8 cellular contexts compared by ENCODE assay signal in genomic region chr17:40361925-40362695, GRCh38. TPM values are rescaled to one million over a fixed set of nuclear protein-coding genes. Genes with fewer than 3 reads are reported as not detected.
A peak's percentile ranks its signal among the peaks of the same experiment; 100 is the strongest.
DNase-seq lines count a peak whose midpoint lies in the region; ATAC-seq and TF ChIP-seq lines count a peak whose summit lies in the region.

No MANE protein-coding gene starts in this region.

- H3K36me3 ChIP-seq in mesodermal cell (ENCODE audit: control insufficient read depth, insufficient read depth, low read length), result no peaks in the 10 kb centered on the region

- H3K4me3 ChIP-seq in AG10803 (ENCODE audit: low read length) (peak overlapping the region; percentile 44), mesodermal cell (ENCODE audit: extremely low read depth, insufficient read depth, low read length, poor library complexity, severe bottlenecking) (peak overlapping the region; percentile 51)

- DNase-seq in AG10803 (ENCODE audit: low read depth), result no peak
- no peak for DNase-seq in activated naive CD8-positive, alpha-beta T cell treated with anti-CD3 and anti-CD28 coated beads for 36 hours
- no peak for DNase-seq in SKM-1 (lab: John Stamatoyannopoulos, UW; ENCODE audit: unreplicated experiment)

- H3K27ac ChIP-seq in mesodermal cell (ENCODE audit: low read depth, low read length, severe bottlenecking), result no peak overlapping the region

- peak overlapping the region; percentile 82 for H3K4me3 Mint-ChIP-seq in activated naive CD8-positive, alpha-beta T cell treated with anti-CD3 and anti-CD28 coated beads for 36 hours

- peak; percentile 15 for ATAC-seq in HG02642 (IDR thresholded peaks at IDR 0.05; ENCODE audit: poor library complexity, unreplicated experiment)
- ATAC-seq in HG02763 (IDR thresholded peaks at IDR 0.05; ENCODE audit: unreplicated experiment), result no peak
- ATAC-seq in GM18861 (IDR thresholded peaks at IDR 0.05; ENCODE audit: unreplicated experiment), result no peak
- no peak for ATAC-seq in HG02973 (IDR thresholded peaks at IDR 0.05; ENCODE audit: unreplicated experiment)

- H3K4me1 Mint-ChIP-seq in activated naive CD8-positive, alpha-beta T cell treated with anti-CD3 and anti-CD28 coated beads for 36 hours, result peaks cover 11% of the 10 kb centered on the region

- H3K9me3 Mint-ChIP-seq in activated naive CD8-positive, alpha-beta T cell treated with anti-CD3 and anti-CD28 coated beads for 36 hours, result no peaks in the 10 kb centered on the region

- H3K27me3 Mint-ChIP-seq in activated naive CD8-positive, alpha-beta T cell treated with anti-CD3 and anti-CD28 coated beads for 36 hours, result peaks cover 33% of the 10 kb centered on the region

- 81 to 83% methylated on average over 21 of the region's 24 CpGs for WGBS in mesodermal cell (ENCODE audit: insufficient coverage in 2 of 2), 2 experiments

- TF ChIP-seq CTCF in AG10803 (conservative IDR thresholded peaks at IDR 0.05; ENCODE audit: low read length), result no peak

- no peaks in the 10 kb centered on the region for H3K36me3 Mint-ChIP-seq in activated naive CD8-positive, alpha-beta T cell treated with anti-CD3 and anti-CD28 coated beads for 36 hours

- H3K9me3 ChIP-seq in mesodermal cell (ENCODE audit: control insufficient read depth, low read length), result no peaks in the 10 kb centered on the region

- no peak overlapping the region for H3K27ac Mint-ChIP-seq in activated naive CD8-positive, alpha-beta T cell treated with anti-CD3 and anti-CD28 coated beads for 36 hours

- H3K4me1 ChIP-seq in mesodermal cell (ENCODE audit: control insufficient read depth, insufficient read depth, low read length, poor library complexity, severe bottlenecking), result no peaks in the 10 kb centered on the region

RNA-seq across cellular contexts. Expression of gene GJD3, which starts 2.4 kb away (rescaled TPM):
- not detected for total RNA-seq in activated naive CD8-positive, alpha-beta T cell treated with anti-CD3 and anti-CD28 coated beads for 36 hours
- polyA plus RNA-seq in mesodermal cell (2013, experiment 1 of 2), result 0.37 TPM
- not detected for polyA plus RNA-seq in mesodermal cell (2013, experiment 2 of 2)

RNA-seq across cellular contexts. Expression of gene RARA, which starts 53.1 kb away (rescaled TPM):
- 10 to 100 TPM; 31.2 to 33.3 TPM for total RNA-seq in activated naive CD8-positive, alpha-beta T cell treated with anti-CD3 and anti-CD28 coated beads for 36 hours
- polyA plus RNA-seq in mesodermal cell (2013, experiment 1 of 2), result 40.2 TPM
- 31.4 TPM for polyA plus RNA-seq in mesodermal cell (2013, experiment 2 of 2)

RNA-seq across cellular contexts. Expression of gene TOP2A, which starts 55.6 kb away (rescaled TPM):
- 100 to 1,000 TPM; 244 to 245 TPM for total RNA-seq in activated naive CD8-positive, alpha-beta T cell treated with anti-CD3 and anti-CD28 coated beads for 36 hours
- polyA plus RNA-seq in mesodermal cell (2013, experiment 1 of 2), result 189 TPM
- polyA plus RNA-seq in mesodermal cell (2013, experiment 2 of 2), result 212 TPM
